In the genomic region with DNA sequence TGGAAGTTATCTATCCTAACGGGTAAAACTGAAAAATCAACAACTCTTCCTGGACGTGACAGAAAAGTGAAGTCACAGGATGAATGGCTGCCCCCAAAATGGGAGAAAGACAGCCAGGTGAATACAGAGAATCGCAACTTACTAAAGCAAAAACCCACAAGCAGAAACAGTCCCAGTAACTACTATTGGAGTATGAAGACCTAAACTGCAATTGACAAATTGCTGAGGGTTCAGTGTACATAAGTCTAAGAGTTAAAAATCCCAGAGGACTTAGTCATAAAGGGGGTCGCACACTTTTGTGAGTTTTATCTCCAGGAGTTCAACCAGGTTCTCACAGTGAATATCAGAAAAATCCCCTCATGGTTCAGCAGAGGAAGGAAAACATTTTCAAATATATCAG, we compare ENCODE assay signal across 1 cellular context.
TF ChIP-seq lines count a peak whose summit lies in the region.

No MANE protein-coding gene starts in this region.

TF ChIP-seq in GM23338, 12 proteins besides CTCF, POLR2A, EP300 and RAD21 (continued from another document):
- TF ChIP-seq CREB1 (CRISPR knock-in tag; IDR thresholded peaks at IDR 0.05; ENCODE audit: low read depth): no peak
- no peak for TF ChIP-seq JUNB (IDR thresholded peaks at IDR 0.05; ENCODE audit: unreplicated experiment)
- no peak for TF ChIP-seq ZNF114 (CRISPR knock-in tag; IDR thresholded peaks at IDR 0.05)
- TF ChIP-seq, protein P1, sequence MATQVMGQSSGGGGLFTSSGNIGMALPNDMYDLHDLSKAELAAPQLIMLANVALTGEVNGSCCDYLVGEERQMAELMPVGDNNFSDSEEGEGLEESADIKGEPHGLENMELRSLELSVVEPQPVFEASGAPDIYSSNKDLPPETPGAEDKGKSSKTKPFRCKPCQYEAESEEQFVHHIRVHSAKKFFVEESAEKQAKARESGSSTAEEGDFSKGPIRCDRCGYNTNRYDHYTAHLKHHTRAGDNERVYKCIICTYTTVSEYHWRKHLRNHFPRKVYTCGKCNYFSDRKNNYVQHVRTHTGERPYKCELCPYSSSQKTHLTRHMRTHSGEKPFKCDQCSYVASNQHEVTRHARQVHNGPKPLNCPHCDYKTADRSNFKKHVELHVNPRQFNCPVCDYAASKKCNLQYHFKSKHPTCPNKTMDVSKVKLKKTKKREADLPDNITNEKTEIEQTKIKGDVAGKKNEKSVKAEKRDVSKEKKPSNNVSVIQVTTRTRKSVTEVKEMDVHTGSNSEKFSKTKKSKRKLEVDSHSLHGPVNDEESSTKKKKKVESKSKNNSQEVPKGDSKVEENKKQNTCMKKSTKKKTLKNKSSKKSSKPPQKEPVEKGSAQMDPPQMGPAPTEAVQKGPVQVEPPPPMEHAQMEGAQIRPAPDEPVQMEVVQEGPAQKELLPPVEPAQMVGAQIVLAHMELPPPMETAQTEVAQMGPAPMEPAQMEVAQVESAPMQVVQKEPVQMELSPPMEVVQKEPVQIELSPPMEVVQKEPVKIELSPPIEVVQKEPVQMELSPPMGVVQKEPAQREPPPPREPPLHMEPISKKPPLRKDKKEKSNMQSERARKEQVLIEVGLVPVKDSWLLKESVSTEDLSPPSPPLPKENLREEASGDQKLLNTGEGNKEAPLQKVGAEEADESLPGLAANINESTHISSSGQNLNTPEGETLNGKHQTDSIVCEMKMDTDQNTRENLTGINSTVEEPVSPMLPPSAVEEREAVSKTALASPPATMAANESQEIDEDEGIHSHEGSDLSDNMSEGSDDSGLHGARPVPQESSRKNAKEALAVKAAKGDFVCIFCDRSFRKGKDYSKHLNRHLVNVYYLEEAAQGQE (IDR thresholded peaks at IDR 0.05; ENCODE audit: unreplicated experiment): no peak
- no peak for TF ChIP-seq EZH2 (IDR thresholded peaks at IDR 0.05; ENCODE audit: low read depth, unreplicated experiment)
- TF ChIP-seq STAT1 (IDR thresholded peaks at IDR 0.05; ENCODE audit: unreplicated experiment): no peak
- no peak for TF ChIP-seq POLR2AphosphoS5 (IDR thresholded peaks at IDR 0.05; ENCODE audit: low read depth)
- no peak for TF ChIP-seq NANOG (IDR thresholded peaks at IDR 0.05; ENCODE audit: borderline replicate concordance)
- TF ChIP-seq, protein P2, sequence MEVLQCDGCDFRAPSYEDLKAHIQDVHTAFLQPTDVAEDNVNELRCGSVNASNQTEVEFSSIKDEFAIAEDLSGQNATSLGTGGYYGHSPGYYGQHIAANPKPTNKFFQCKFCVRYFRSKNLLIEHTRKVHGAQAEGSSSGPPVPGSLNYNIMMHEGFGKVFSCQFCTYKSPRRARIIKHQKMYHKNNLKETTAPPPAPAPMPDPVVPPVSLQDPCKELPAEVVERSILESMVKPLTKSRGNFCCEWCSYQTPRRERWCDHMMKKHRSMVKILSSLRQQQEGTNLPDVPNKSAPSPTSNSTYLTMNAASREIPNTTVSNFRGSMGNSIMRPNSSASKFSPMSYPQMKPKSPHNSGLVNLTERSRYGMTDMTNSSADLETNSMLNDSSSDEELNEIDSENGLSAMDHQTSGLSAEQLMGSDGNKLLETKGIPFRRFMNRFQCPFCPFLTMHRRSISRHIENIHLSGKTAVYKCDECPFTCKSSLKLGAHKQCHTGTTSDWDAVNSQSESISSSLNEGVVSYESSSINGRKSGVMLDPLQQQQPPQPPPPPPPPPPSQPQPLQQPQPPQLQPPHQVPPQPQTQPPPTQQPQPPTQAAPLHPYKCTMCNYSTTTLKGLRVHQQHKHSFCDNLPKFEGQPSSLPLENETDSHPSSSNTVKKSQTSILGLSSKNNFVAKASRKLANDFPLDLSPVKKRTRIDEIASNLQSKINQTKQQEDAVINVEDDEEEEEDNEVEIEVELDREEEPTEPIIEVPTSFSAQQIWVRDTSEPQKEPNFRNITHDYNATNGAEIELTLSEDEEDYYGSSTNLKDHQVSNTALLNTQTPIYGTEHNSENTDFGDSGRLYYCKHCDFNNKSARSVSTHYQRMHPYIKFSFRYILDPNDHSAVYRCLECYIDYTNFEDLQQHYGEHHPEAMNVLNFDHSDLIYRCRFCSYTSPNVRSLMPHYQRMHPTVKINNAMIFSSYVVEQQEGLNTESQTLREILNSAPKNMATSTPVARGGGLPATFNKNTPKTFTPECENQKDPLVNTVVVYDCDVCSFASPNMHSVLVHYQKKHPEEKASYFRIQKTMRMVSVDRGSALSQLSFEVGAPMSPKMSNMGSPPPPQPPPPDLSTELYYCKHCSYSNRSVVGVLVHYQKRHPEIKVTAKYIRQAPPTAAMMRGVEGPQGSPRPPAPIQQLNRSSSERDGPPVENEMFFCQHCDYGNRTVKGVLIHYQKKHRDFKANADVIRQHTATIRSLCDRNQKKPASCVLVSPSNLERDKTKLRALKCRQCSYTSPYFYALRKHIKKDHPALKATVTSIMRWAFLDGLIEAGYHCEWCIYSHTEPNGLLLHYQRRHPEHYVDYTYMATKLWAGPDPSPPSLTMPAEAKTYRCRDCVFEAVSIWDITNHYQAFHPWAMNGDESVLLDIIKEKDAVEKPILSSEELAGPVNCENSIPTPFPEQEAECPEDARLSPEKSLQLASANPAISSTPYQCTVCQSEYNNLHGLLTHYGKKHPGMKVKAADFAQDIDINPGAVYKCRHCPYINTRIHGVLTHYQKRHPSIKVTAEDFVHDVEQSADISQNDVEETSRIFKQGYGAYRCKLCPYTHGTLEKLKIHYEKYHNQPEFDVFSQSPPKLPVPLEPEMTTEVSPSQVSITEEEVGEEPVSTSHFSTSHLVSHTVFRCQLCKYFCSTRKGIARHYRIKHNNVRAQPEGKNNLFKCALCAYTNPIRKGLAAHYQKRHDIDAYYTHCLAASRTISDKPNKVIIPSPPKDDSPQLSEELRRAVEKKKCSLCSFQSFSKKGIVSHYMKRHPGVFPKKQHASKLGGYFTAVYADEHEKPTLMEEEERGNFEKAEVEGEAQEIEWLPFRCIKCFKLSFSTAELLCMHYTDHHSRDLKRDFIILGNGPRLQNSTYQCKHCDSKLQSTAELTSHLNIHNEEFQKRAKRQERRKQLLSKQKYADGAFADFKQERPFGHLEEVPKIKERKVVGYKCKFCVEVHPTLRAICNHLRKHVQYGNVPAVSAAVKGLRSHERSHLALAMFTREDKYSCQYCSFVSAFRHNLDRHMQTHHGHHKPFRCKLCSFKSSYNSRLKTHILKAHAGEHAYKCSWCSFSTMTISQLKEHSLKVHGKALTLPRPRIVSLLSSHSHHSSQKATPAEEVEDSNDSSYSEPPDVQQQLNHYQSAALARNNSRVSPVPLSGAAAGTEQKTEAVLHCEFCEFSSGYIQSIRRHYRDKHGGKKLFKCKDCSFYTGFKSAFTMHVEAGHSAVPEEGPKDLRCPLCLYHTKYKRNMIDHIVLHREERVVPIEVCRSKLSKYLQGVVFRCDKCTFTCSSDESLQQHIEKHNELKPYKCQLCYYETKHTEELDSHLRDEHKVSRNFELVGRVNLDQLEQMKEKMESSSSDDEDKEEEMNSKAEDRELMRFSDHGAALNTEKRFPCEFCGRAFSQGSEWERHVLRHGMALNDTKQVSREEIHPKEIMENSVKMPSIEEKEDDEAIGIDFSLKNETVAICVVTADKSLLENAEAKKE (CRISPR knock-in tag; IDR thresholded peaks at IDR 0.05): no peak
